In genomic region chr2:27049422-27050280, GRCh38 we compare ENCODE assay signal across 8 cellular contexts. TPM values are rescaled to one million over a fixed set of nuclear protein-coding genes. Genes with fewer than 3 reads are reported as not detected.
A peak's percentile ranks its signal among the peaks of the same experiment; 100 is the strongest.
DNase-seq lines count a peak whose midpoint lies in the region; ATAC-seq and TF ChIP-seq lines count a peak whose summit lies in the region.

No MANE protein-coding gene starts in this region.

- H3K27me3 Mint-ChIP-seq in activated naive CD8-positive, alpha-beta T cell treated with anti-CD3 and anti-CD28 coated beads, Interleukin-2, amount 50 U/mL, for 24 hours = peaks cover 8% of the 10 kb centered on the region

- ATAC-seq in Panc1 = peak; percentile 19
- peak; percentile 17 for ATAC-seq in activated naive CD8-positive, alpha-beta T cell treated with anti-CD3 and anti-CD28 coated beads, Interleukin-2, amount 50 U/mL, for 24 hours
- ATAC-seq in GM18517 (IDR thresholded peaks at IDR 0.05; ENCODE audit: unreplicated experiment) = no peak

- peak; percentile 82 for DNase-seq in GM10266 (ENCODE audit: extremely low spot score)
- no peak for DNase-seq in Panc1 (ENCODE audit: low read depth, low spot score)
- DNase-seq in activated naive CD8-positive, alpha-beta T cell treated with anti-CD3 and anti-CD28 coated beads, Interleukin-2, amount 50 U/mL, for 24 hours = peak; percentile 81
- DNase-seq in stimulated activated CD4-positive, alpha-beta T cell treated with anti-CD3 and anti-CD28 coated beads, Interleukin-15, amount 100 ng/mL, for 1 hour (ENCODE audit: low read depth in 1 of 2, low spot score in 1 of 2) = peak; percentile 26 to 56
- DNase-seq in cerebellar nuclear complex (lab: John Stamatoyannopoulos, UW) = no peak

- H3K4me3 ChIP-seq in HEK293 (ENCODE audit: low read depth, low read length) (peak overlapping the region; percentile 73), Panc1 (ENCODE audit: low read depth in 2 of 2, low read length in 2 of 2) (peak overlapping the region; percentile 80 to 95), iPS-18a (ENCODE audit: low read length) (peak overlapping the region; percentile 73)

- in situ Hi-C loops in Panc1 (cut with HindIII; ENCODE audit: low pct_unique_long_range_greater_than_20kb, low sequenced_read_pairs) = no loop called here

- H3K9me3 ChIP-seq in HEK293 (ENCODE audit: control insufficient read depth, insufficient read depth, low read depth, low read length) (no peaks in the 10 kb centered on the region), Panc1 (ENCODE audit: control insufficient read depth, insufficient read depth, low read depth, low read length) (no peaks in the 10 kb centered on the region), iPS-18a (ENCODE audit: control insufficient read depth, low read depth, low read length) (no peaks in the 10 kb centered on the region)

- H3K4me1 Mint-ChIP-seq in activated naive CD8-positive, alpha-beta T cell treated with anti-CD3 and anti-CD28 coated beads, Interleukin-2, amount 50 U/mL, for 24 hours = peaks cover 29% of the 10 kb centered on the region

- H3K36me3 ChIP-seq in HEK293 (ENCODE audit: control insufficient read depth in 2 of 2, insufficient read depth in 1 of 2, low read length in 2 of 2) = peaks cover 5 to 20% of the 10 kb centered on the region in 2 experiments; a peak in 2 of 3 replicates
- H3K36me3 ChIP-seq in Panc1 (ENCODE audit: control insufficient read depth, insufficient read depth, low read length) = peaks cover 3% of the 10 kb centered on the region
- H3K36me3 ChIP-seq in iPS-18a (ENCODE audit: control insufficient read depth, low read depth, low read length) = peaks cover 7% of the 10 kb centered on the region

- H3K27ac ChIP-seq in HEK293 (ENCODE audit: extremely low read depth, low read depth, low read length) = peak overlapping the region; percentile 73
- H3K27ac ChIP-seq in Panc1 (ENCODE audit: low read length) = peak overlapping the region; percentile 82
- H3K27ac ChIP-seq in iPS-18a (ENCODE audit: low read length) = no peak overlapping the region

- intact Hi-C loops in Panc1 (cut with micrococcal nuclease; ENCODE audit: unreplicated experiment) = no loop called here

- BruUV-seq in Panc1 (replicated peaks; lab: Mats Ljungman, UMichigan) = no TSS peak

- peaks cover 7% of the 10 kb centered on the region for H3K9me3 Mint-ChIP-seq in activated naive CD8-positive, alpha-beta T cell treated with anti-CD3 and anti-CD28 coated beads, Interleukin-2, amount 50 U/mL, for 24 hours

- H3K4me3 Mint-ChIP-seq in activated naive CD8-positive, alpha-beta T cell treated with anti-CD3 and anti-CD28 coated beads, Interleukin-2, amount 50 U/mL, for 24 hours = peak overlapping the region; percentile 93

- no peak for TF ChIP-seq CTCF in GM10266 (IDR thresholded peaks at IDR 0.05; ENCODE audit: control insufficient read depth, insufficient read depth, low read depth, missing control alignments)
- no peak for TF ChIP-seq CTCF in HEK293 (tag by site-specific recombination; IDR thresholded peaks at IDR 0.05)
- TF ChIP-seq CTCF in Panc1 (IDR thresholded peaks at IDR 0.05) = no peak

- CTCF ChIA-PET in HEK293 (lab: Yijun Ruan, JAX) (interaction anchor here (0.7 to 1.6 kb wide), 9 partner anchors 15 to 876 kb away, joined by 3 to 7 read pairs (median 4); no protein-coding TSS in a partner anchor), Panc1 (lab: Charles Lee) (interaction anchor here (0.8 to 1.3 kb wide), 2 partner anchors 88 to 142 kb away, joined by 3 to 5 read pairs; no protein-coding TSS in a partner anchor)

- peak overlapping the region; percentile 61 for H3K9ac ChIP-seq in iPS-18a (ENCODE audit: low read length)

- H3K4me1 ChIP-seq in HEK293 (ENCODE audit: control insufficient read depth, insufficient read depth, low read length) (peaks cover 4% of the 10 kb centered on the region), Panc1 (ENCODE audit: control insufficient read depth, insufficient read depth, low read length) (peaks cover 6% of the 10 kb centered on the region), iPS-18a (ENCODE audit: control insufficient read depth, low read depth, low read length) (peaks cover 4% of the 10 kb centered on the region)

- POLR2A ChIA-PET in HEK293 (lab: Yijun Ruan, JAX) (interaction anchor here (0.8 to 3.7 kb wide), 15 partner anchors 8 to 167 kb away, joined by 3 to 61 read pairs (median 8); partner anchors contain the start of genes CAD, KHK, OST4 and TMEM214), Panc1 (lab: Charles Lee) (interaction anchor here (0.6 to 1.5 kb wide), 2 partner anchors 22 to 61 kb away, joined by 3 to 6 read pairs; partner anchors contain the start of gene OST4)

- H3K27me3 ChIP-seq in Panc1 (ENCODE audit: control insufficient read depth, insufficient read depth, low read length) (no peaks in the 10 kb centered on the region), iPS-18a (ENCODE audit: control insufficient read depth, insufficient read depth, low read length) (no peaks in the 10 kb centered on the region)

- H3K27ac Mint-ChIP-seq in activated naive CD8-positive, alpha-beta T cell treated with anti-CD3 and anti-CD28 coated beads, Interleukin-2, amount 50 U/mL, for 24 hours = peak overlapping the region; percentile 100

- H3K36me3 Mint-ChIP-seq in activated naive CD8-positive, alpha-beta T cell treated with anti-CD3 and anti-CD28 coated beads, Interleukin-2, amount 50 U/mL, for 24 hours (ENCODE audit: low read depth) = peaks cover 16% of the 10 kb centered on the region

TF ChIP-seq in HEK293, 187 proteins besides CTCF, POLR2A, EP300 and RAD21:
- no peak for TF ChIP-seq ZNF707 (tag by site-specific recombination; IDR thresholded peaks at IDR 0.05)
- peak; percentile 25; the same call in 1 of the 2 replicates for TF ChIP-seq ZIC2 (tag by site-specific recombination; IDR thresholded peaks at IDR 0.05)
- 0 out of 2 replicates have a peak, but pooled peaks have one; percentile 7 for TF ChIP-seq EGR2 (tag by site-specific recombination; IDR thresholded peaks at IDR 0.05; ENCODE audit: low read depth)
- TF ChIP-seq ZBTB8A (tag by site-specific recombination; IDR thresholded peaks at IDR 0.05) = peak; percentile 91
- TF ChIP-seq ZNF837 (tag by site-specific recombination; IDR thresholded peaks at IDR 0.05) = no peak
- peak; percentile 40; the same call in 1 of the 2 replicates for TF ChIP-seq GLIS2 (tag by site-specific recombination; IDR thresholded peaks at IDR 0.05)
- TF ChIP-seq ZBTB7A (tag by site-specific recombination; IDR thresholded peaks at IDR 0.05; ENCODE audit: low read depth) = no peak
- no peak for TF ChIP-seq ZNF148 (tag by site-specific recombination; IDR thresholded peaks at IDR 0.05; ENCODE audit: borderline replicate concordance)
- TF ChIP-seq ZFHX2 (tag by site-specific recombination; conservative IDR thresholded peaks at IDR 0.05) = peak; percentile 38; the same call in 1 of the 2 replicates
- 0 out of 2 replicates have a peak, but pooled peaks have one; percentile 25 for TF ChIP-seq GLIS1 (tag by site-specific recombination; IDR thresholded peaks at IDR 0.05)
- TF ChIP-seq ZNF324 (tag by site-specific recombination; IDR thresholded peaks at IDR 0.05) = no peak
- TF ChIP-seq ZNF391 (tag by site-specific recombination; IDR thresholded peaks at IDR 0.05; ENCODE audit: borderline replicate concordance, low read depth) = no peak
- TF ChIP-seq, protein P1, sequence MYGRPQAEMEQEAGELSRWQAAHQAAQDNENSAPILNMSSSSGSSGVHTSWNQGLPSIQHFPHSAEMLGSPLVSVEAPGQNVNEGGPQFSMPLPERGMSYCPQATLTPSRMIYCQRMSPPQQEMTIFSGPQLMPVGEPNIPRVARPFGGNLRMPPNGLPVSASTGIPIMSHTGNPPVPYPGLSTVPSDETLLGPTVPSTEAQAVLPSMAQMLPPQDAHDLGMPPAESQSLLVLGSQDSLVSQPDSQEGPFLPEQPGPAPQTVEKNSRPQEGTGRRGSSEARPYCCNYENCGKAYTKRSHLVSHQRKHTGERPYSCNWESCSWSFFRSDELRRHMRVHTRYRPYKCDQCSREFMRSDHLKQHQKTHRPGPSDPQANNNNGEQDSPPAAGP (tag by site-specific recombination; IDR thresholded peaks at IDR 0.05) = 0 out of 2 replicates have a peak, but pooled peaks have one; percentile 12
- no peak for TF ChIP-seq ZNF174 (tag by site-specific recombination; IDR thresholded peaks at IDR 0.05)

RNA-seq across cellular contexts. Expression of gene AGBL5, which starts 1.8 kb away (rescaled TPM):
- total RNA-seq in Panc1 (2021; ENCODE audit: unreplicated experiment) = 55.6 TPM
- 46.6 TPM for polyA plus RNA-seq in Panc1 (2012; ENCODE audit: insufficient read length)

RNA-seq across cellular contexts. Expression of gene TMEM214, which starts 16.9 kb away (rescaled TPM):
- 77.8 TPM for total RNA-seq in Panc1 (2021; ENCODE audit: unreplicated experiment)
- 58.7 TPM for polyA plus RNA-seq in Panc1 (2012; ENCODE audit: insufficient read length)

RNA-seq across cellular contexts. Expression of gene OST4, which starts 21.8 kb away (rescaled TPM):
- total RNA-seq in Panc1 (2021; ENCODE audit: unreplicated experiment) = 219 TPM
- 518 TPM for polyA plus RNA-seq in Panc1 (2012; ENCODE audit: insufficient read length)

RNA-seq across cellular contexts. Expression of gene EMILIN1, which starts 28.8 kb away (rescaled TPM):
- total RNA-seq in Panc1 (2021; ENCODE audit: unreplicated experiment) = 0.31 TPM
- 1.2 TPM for polyA plus RNA-seq in Panc1 (2012; ENCODE audit: insufficient read length)

RNA-seq across cellular contexts. Expression of gene KHK, which starts 36.9 kb away (rescaled TPM):
- total RNA-seq in Panc1 (2021; ENCODE audit: unreplicated experiment) = 1.5 TPM
- 2.3 TPM for polyA plus RNA-seq in Panc1 (2012; ENCODE audit: insufficient read length)

Comparison
In these comparisons a context has a peak if more than half of its experiments do, and no peak if none do; other contexts are left out.
1. DNase-seq: peak in GM10266 (single experiment), activated naive CD8-positive, alpha-beta T cell treated with anti-CD3 and anti-CD28 coated beads, Interleukin-2, amount 50 U/mL, for 24 hours (single experiment) and stimulated activated CD4-positive, alpha-beta T cell treated with anti-CD3 and anti-CD28 coated beads, Interleukin-15, amount 100 ng/mL, for 1 hour (2 of 2); none in Panc1 (single experiment) and cerebellar nuclear complex (0 of 2).
2. Peak in every context shown above with its lines, with median percentiles within 50 percentile points of each other: H3K4me3 ChIP-seq.